29 cellular contexts compared by ENCODE assay signal in genomic region chr21:45183852-45184251, GRCh38.
"Had no signal": no experiment of that assay in that cellular context is flagged by ENCODE, and none has a peak within 500 bp of the region (broad histone marks: within the 10 kb centered on the region; RNA-seq: fewer than 3 reads in every experiment).

No MANE protein-coding gene starts in this region.

- FAIRE-seq: urothelium cell line had no signal

- H3K4me1 ChIP-seq: stomach, suprapubic skin, testis, thyroid gland, tibial artery, tibial nerve, transverse colon, upper lobe of left lung, upper lobe of right lung, uterus, vagina had no signal

- H3K27me3 Mint-ChIP-seq: stimulated activated memory B cell treated with anti-CD40 and anti-IgM and Interleukin-4, amounts not matched to agents 10 μg/mL and 1 μg/mL and 100 μg/mL, for 72 hours; stimulated activated naive B cell treated with anti-CD40 and anti-IgM and Interleukin-4, amounts not matched to agents 10 μg/mL and 1 μg/mL and 100 μg/mL, for 72 hours; stimulated activated naive CD8-positive, alpha-beta T cell treated with anti-CD3 and anti-CD28 coated beads, Interleukin-15, amount 100 ng/mL, for 72 hours; stimulated activated naive CD8-positive, alpha-beta T cell treated with anti-CD3 and anti-CD28 coated beads, Interleukin-15, Interleukin-2, amounts not matched to agents 100 ng/mL and 50 ng/mL, for 24 hours; type B pancreatic cell had no signal

- H3K4me1 Mint-ChIP-seq: stimulated activated effector memory CD8-positive, alpha-beta T cell treated with anti-CD3 and anti-CD28 coated beads, Interleukin-12 subunit alpha, Interleukin-12 subunit beta, amount 100 ng/mL, for 72 hours; stimulated activated memory B cell treated with anti-CD40 and anti-IgM and Interleukin-4, amounts not matched to agents 10 μg/mL and 1 μg/mL and 100 μg/mL, for 72 hours; stimulated activated naive CD8-positive, alpha-beta T cell treated with anti-CD3 and anti-CD28 coated beads, Interleukin-15, amount 100 ng/mL, for 72 hours had no signal

- H3K27me3 ChIP-seq: stomach, suprapubic skin, testis, thyroid gland, tibial artery, tibial nerve, transverse colon, upper lobe of left lung, upper lobe of right lung, uterus, vagina had no signal

- H3K4me3 ChIP-seq: stomach, suprapubic skin, testis, thoracic aorta, thyroid gland, tibial artery, tibial nerve, transverse colon, upper lobe of left lung, upper lobe of right lung, uterus, vagina had no signal

- H3K27ac Mint-ChIP-seq: stimulated activated effector memory CD8-positive, alpha-beta T cell treated with anti-CD3 and anti-CD28 coated beads, Interleukin-12 subunit alpha, Interleukin-12 subunit beta, amount 100 ng/mL, for 72 hours; stimulated activated memory B cell treated with anti-CD40 and anti-IgM and Interleukin-4, amounts not matched to agents 10 μg/mL and 1 μg/mL and 100 μg/mL, for 72 hours; stimulated activated naive B cell treated with anti-CD40 and anti-IgM and Interleukin-4, amounts not matched to agents 10 μg/mL and 1 μg/mL and 100 μg/mL, for 72 hours; stimulated activated naive CD8-positive, alpha-beta T cell treated with anti-CD3 and anti-CD28 coated beads, Interleukin-15, amount 100 ng/mL, for 72 hours; stimulated activated naive CD8-positive, alpha-beta T cell treated with anti-CD3 and anti-CD28 coated beads, Interleukin-15, Interleukin-2, amounts not matched to agents 100 ng/mL and 50 ng/mL, for 24 hours; type B pancreatic cell had no signal

- H3K27ac ChIP-seq: stomach, suprapubic skin, testis, thoracic aorta, thyroid gland, tibial artery, tibial nerve, transverse colon, upper lobe of left lung, upper lobe of right lung, uterus, vagina had no signal

- ATAC-seq: stimulated activated effector memory CD8-positive, alpha-beta T cell treated with anti-CD3 and anti-CD28 coated beads, Interleukin-12 subunit alpha, Interleukin-12 subunit beta, amount 100 ng/mL, for 72 hours; stimulated activated memory B cell treated with anti-CD40 and anti-IgM and Interleukin-4, amounts not matched to agents 10 μg/mL and 1 μg/mL and 100 μg/mL, for 72 hours; stimulated activated naive B cell treated with anti-CD40 and anti-IgM and Interleukin-4, amounts not matched to agents 10 μg/mL and 1 μg/mL and 100 μg/mL, for 72 hours; stimulated activated naive CD8-positive, alpha-beta T cell treated with anti-CD3 and anti-CD28 coated beads, Interleukin-15, amount 100 ng/mL, for 72 hours; stimulated activated naive CD8-positive, alpha-beta T cell treated with anti-CD3 and anti-CD28 coated beads, Interleukin-15, Interleukin-2, amounts not matched to agents 100 U/mL and 50 U/mL, for 24 hours; upper lobe of right lung had no signal

- H3K36me3 ChIP-seq: uterus had no signal

- DNase-seq: stimulated activated CD4-positive, alpha-beta T cell treated with anti-CD3 and anti-CD28 coated beads, Interleukin-2, amount 100 ng/mL, for 48 hours; stimulated activated CD4-positive, alpha-beta T cell treated with anti-CD3 and anti-CD28 coated beads, Interleukin-4, amount 100 ng/mL, for 1 hour; stimulated activated CD4-positive, alpha-beta T cell treated with anti-CD3 and anti-CD28 coated beads, Interleukin-4, amount 100 ng/mL, for 24 hours; stimulated activated CD4-positive, alpha-beta T cell treated with anti-CD3 and anti-CD28 coated beads, Interleukin-4, amount 100 ng/mL, for 4 hours; stimulated activated CD8-positive, alpha-beta memory T cell treated with anti-CD3 and anti-CD28 coated beads, Interleukin-4, amount 100 ng/mL, for 48 hours; stimulated activated naive B cell treated with anti-CD40 and anti-IgM and Interleukin-4, amounts not matched to agents 10 μg/mL and 1 μg/mL and 100 μg/mL, for 72 hours; stimulated activated naive CD4-positive, alpha-beta T cell; stimulated activated naive CD4-positive, alpha-beta T cell treated with Interleukin-2 at 50 U/mL for 16 hours; stimulated activated naive CD8-positive, alpha-beta T cell treated with anti-CD3 and anti-CD28 coated beads, Interleukin-15, amount 100 ng/mL, for 72 hours; stimulated activated naive CD8-positive, alpha-beta T cell treated with anti-CD3 and anti-CD28 coated beads, Interleukin-15, Interleukin-2, amounts not matched to agents 100 U/mL and 50 U/mL, for 24 hours; stomach; substantia nigra; testis; thyroid gland; tibial artery; transverse colon; trophoblast cell; upper lobe of left lung; upper lobe of right lung; uterus had no signal

- H3K9me3 ChIP-seq: testis, thyroid gland had no signal

- H3K4me3 Mint-ChIP-seq: stimulated activated effector memory CD8-positive, alpha-beta T cell treated with anti-CD3 and anti-CD28 coated beads, Interleukin-12 subunit alpha, Interleukin-12 subunit beta, amount 100 ng/mL, for 72 hours; stimulated activated memory B cell treated with anti-CD40 and anti-IgM and Interleukin-4, amounts not matched to agents 10 μg/mL and 1 μg/mL and 100 μg/mL, for 72 hours; stimulated activated naive B cell treated with anti-CD40 and anti-IgM and Interleukin-4, amounts not matched to agents 10 μg/mL and 1 μg/mL and 100 μg/mL, for 72 hours; stimulated activated naive CD8-positive, alpha-beta T cell treated with anti-CD3 and anti-CD28 coated beads, Interleukin-15, amount 100 ng/mL, for 72 hours; stimulated activated naive CD8-positive, alpha-beta T cell treated with anti-CD3 and anti-CD28 coated beads, Interleukin-15, Interleukin-2, amounts not matched to agents 100 ng/mL and 50 ng/mL, for 24 hours; type B pancreatic cell had no signal
